Comparison of ENCODE assay signal across 2 cellular contexts in genomic region chr2:158411748-158412147, GRCh38.
TF ChIP-seq lines count a peak whose summit lies in the region.

No MANE protein-coding gene starts in this region.

TF ChIP-seq in IMR-90, 13 proteins besides CTCF, POLR2A, EP300 and RAD21:
- no peak for TF ChIP-seq MXI1 (IDR thresholded peaks at IDR 0.05; ENCODE audit: borderline replicate concordance, low read depth, low read length)
- no peak for TF ChIP-seq MAFK (IDR thresholded peaks at IDR 0.05; ENCODE audit: low read depth, low read length)

TF ChIP-seq in H1, 55 proteins besides CTCF, POLR2A, EP300 and RAD21:
- TF ChIP-seq EZH2 (IDR thresholded peaks at IDR 0.05; ENCODE audit: low read depth, low read length, severe bottlenecking) (no peak), HDAC2 (IDR thresholded peaks at IDR 0.05; ENCODE audit: borderline replicate concordance in 1 of 2, low read depth in 2 of 2, low read length in 2 of 2) (no peak), PHF8 (conservative IDR thresholded peaks at IDR 0.05; ENCODE audit: low read depth, low read length) (no peak), RNF2 (IDR thresholded peaks at IDR 0.05; ENCODE audit: borderline replicate concordance, low read depth, low read length, missing control alignments, poor library complexity, severe bottlenecking) (no peak), USF2 (IDR thresholded peaks at IDR 0.05; ENCODE audit: low read length) (no peak), FOSL1 (IDR thresholded peaks at IDR 0.05; ENCODE audit: insufficient read depth, low read depth, low read length) (no peak), TCF12 (IDR thresholded peaks at IDR 0.05; ENCODE audit: low read depth, low read length) (no peak), HDAC6 (IDR thresholded peaks at IDR 0.05; ENCODE audit: low read depth, low read length) (no peak), TAF7 (optimal IDR thresholded peaks at IDR 0.05; ENCODE audit: borderline replicate concordance, low read depth, low read length) (no peak), ATF3 (IDR thresholded peaks at IDR 0.05; ENCODE audit: insufficient read depth, low read depth, low read length) (no peak), JUND (IDR thresholded peaks at IDR 0.05; ENCODE audit: low read length) (no peak), CEBPB (IDR thresholded peaks at IDR 0.05; ENCODE audit: low read depth, low read length) (no peak), CBX8 (IDR thresholded peaks at IDR 0.05; ENCODE audit: borderline replicate concordance, low read depth, low read length) (no peak), SRF (IDR thresholded peaks at IDR 0.05; ENCODE audit: low read depth, low read length) (no peak)
